Comparison of ENCODE assay signal across 8 cellular contexts in genomic region chr12:91367234-91367849, GRCh38.
DNase-seq lines count a peak whose midpoint lies in the region; ATAC-seq and TF ChIP-seq lines count a peak whose summit lies in the region.
"Had no signal": no experiment of that assay in that cellular context is flagged by ENCODE, and none has a peak within 500 bp of the region (broad histone marks: within the 10 kb centered on the region; RNA-seq: fewer than 3 reads in every experiment).

No MANE protein-coding gene starts in this region.

- TF ChIP-seq EP300 in ovary (IDR thresholded peaks at IDR 0.05), result no peak

- intact Hi-C loops in ovary (cut with DNase I), result loop anchor here in 1 of 4 donors (5.0 kb wide), 1 partner anchor 1200 kb away; no protein-coding TSS in a partner anchor

- H4K20me1 ChIP-seq in KMS-11 (ENCODE audit: insufficient read depth), result no peaks in the 10 kb centered on the region

- H3K79me2 ChIP-seq in KMS-11 (ENCODE audit: insufficient read depth, low read depth), result no peaks in the 10 kb centered on the region

- H3K36me3 Mint-ChIP-seq in T-helper 17 cell (ENCODE audit: low read depth), result no peaks in the 10 kb centered on the region

- H3K4me1 Mint-ChIP-seq in T-helper 17 cell, result no peaks in the 10 kb centered on the region

- no peak overlapping the region for H3K9ac ChIP-seq in KMS-11

- no peak overlapping the region for H3K4me3 ChIP-seq in KMS-11 (IDR thresholded peaks at IDR 0.05; ENCODE audit: insufficient read depth, low read depth, low read length)
- H3K4me3 ChIP-seq in cardiac fibroblast (replicated peaks in 1 of 2; ENCODE audit: low read depth in 2 of 2, low read length in 2 of 2), result no peak overlapping the region
- H3K4me3 ChIP-seq in ovary, result no peak overlapping the region

- H3K27me3 ChIP-seq in KMS-11 (ENCODE audit: insufficient read depth, low read depth) (no peaks in the 10 kb centered on the region), ovary (no peaks in the 10 kb centered on the region)

- H3K4me1 ChIP-seq in KMS-11 (ENCODE audit: low read depth, poor library complexity, severe bottlenecking) (no peaks in the 10 kb centered on the region), ovary (ENCODE audit: insufficient read depth) (no peaks in the 10 kb centered on the region)

- H3K27ac Mint-ChIP-seq in T-helper 17 cell, result no peak overlapping the region
- H3K27ac Mint-ChIP-seq: activated CD4-positive, alpha-beta T cell treated with anti-CD3 and anti-CD28 coated beads, Interleukin-2, amount 10 ng/mL, durations not matched to agents 7 days and 5 days had no signal

- TF ChIP-seq POLR2A in ovary (IDR thresholded peaks at IDR 0.05), result no peak

- no peak overlapping the region for H3K4me3 Mint-ChIP-seq in T-helper 17 cell
- H3K4me3 Mint-ChIP-seq: activated CD4-positive, alpha-beta T cell treated with anti-CD3 and anti-CD28 coated beads, Interleukin-2, amount 10 ng/mL, durations not matched to agents 7 days and 5 days had no signal

- no peaks in the 10 kb centered on the region for H3K36me3 ChIP-seq in KMS-11 (ENCODE audit: insufficient read depth)
- H3K36me3 ChIP-seq in ovary, result no peaks in the 10 kb centered on the region

- no peak for ATAC-seq in T-helper 17 cell
- no peak for ATAC-seq in esophagus mucosa

- H3K27me3 Mint-ChIP-seq in T-helper 17 cell, result peaks cover 25% of the 10 kb centered on the region
- H3K27me3 Mint-ChIP-seq: activated CD4-positive, alpha-beta T cell treated with anti-CD3 and anti-CD28 coated beads, Interleukin-2, amount 10 ng/mL, durations not matched to agents 7 days and 5 days had no signal

- WGBS in ovary, 3 donors, result 48 to 57% (median 48%) methylated on average over 2 of the region's 2 CpGs

- TF ChIP-seq CTCF in GM10266 (IDR thresholded peaks at IDR 0.05; ENCODE audit: control insufficient read depth, insufficient read depth, low read depth, missing control alignments), result peak; percentile 49
- peak; percentile 55 for TF ChIP-seq CTCF in KMS-11 (conservative IDR thresholded peaks at IDR 0.05; ENCODE audit: low read depth, low read length)
- peak; percentile 45 for TF ChIP-seq CTCF in cardiac fibroblast (IDR thresholded peaks at IDR 0.05; ENCODE audit: low read depth, low read length)
- TF ChIP-seq CTCF in ovary (IDR thresholded peaks at IDR 0.05), result peak; percentile 20 to 52 (median 34)

- no peak overlapping the region for H2AFZ ChIP-seq in KMS-11 (ENCODE audit: low read depth)

- H3K9me3 ChIP-seq in ovary, result no peaks in the 10 kb centered on the region
- H3K9me3 ChIP-seq in T-helper 17 cell (ENCODE audit: control insufficient read depth, low read length, poor library complexity, severe bottlenecking), result no peaks in the 10 kb centered on the region

- no peak overlapping the region for H3K4me2 ChIP-seq in KMS-11

- H3K27ac ChIP-seq in KMS-11 (no peak overlapping the region), ovary (no peak overlapping the region)

- DNase-seq in GM10266 (ENCODE audit: extremely low spot score), result no peak
- DNase-seq in cardiac fibroblast (ENCODE audit: low read depth in 2 of 2), result peak; percentile 45 to 54
- no peak for DNase-seq in ovary
- no peak for DNase-seq in T-helper 17 cell
- DNase-seq in hypothalamus (lab: John Stamatoyannopoulos, UW), result no peak
- DNase-seq: activated CD4-positive, alpha-beta T cell treated with anti-CD3 and anti-CD28 coated beads, Interleukin-2, amount 10 ng/mL, durations not matched to agents 7 days and 5 days had no signal

Comparison
In these comparisons a context has a peak if more than half of its experiments do, and no peak if none do; other contexts are left out.
1. DNase-seq: peak in cardiac fibroblast (2 of 2); none in GM10266 (single experiment), ovary (0 of 5), T-helper 17 cell (0 of 3) and hypothalamus (0 of 51).
2. Peak in every context shown above with its lines, with median percentiles within 50 percentile points of each other: CTCF ChIP-seq.